ENCODE assay signal across 8 cellular contexts in the genomic region with DNA sequence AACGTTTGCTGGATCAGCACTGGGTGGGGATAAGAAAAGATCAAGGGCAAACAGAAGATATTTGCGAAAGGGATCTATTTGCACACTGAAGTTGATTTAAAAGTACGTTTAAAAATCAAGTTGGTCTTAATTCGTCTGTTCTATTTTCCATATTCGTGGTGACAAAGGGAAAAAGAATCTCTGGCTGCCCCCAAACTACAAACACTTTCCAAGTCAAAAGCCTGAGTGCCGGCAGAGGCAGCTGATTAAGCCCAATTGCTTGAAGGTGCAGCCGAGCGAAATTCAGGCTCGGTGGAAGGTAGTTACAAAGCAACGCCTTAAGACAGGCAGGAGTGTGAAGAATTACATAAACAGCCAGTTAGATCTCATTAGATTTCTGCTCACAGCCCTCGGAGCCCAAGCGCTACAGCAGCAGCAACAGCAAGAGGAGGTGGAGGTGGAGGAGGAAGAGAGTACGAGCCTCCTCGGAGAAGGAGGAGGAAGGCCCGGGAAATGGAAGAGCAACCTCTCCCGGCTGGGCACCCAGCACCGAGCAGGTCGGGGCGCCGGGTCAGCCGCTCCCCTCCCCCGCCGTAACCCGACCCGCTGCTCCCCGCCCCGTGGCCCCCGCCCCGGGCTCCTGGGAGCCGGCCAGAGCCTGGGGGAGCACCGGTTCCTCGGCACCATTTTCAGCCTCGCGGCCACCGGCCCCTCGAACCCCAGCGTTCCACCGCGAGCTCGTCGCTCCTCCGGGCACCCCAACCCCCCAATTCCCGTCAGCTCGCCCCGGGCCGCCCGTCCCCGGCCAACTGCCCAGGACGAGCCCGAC. TPM values are rescaled to one million over a fixed set of nuclear protein-coding genes. Genes with fewer than 3 reads are reported as not detected.
DNase-seq lines count a peak whose midpoint lies in the region; ATAC-seq, FAIRE-seq and TF ChIP-seq lines count a peak whose summit lies in the region.

No MANE protein-coding gene starts in this region.

- H3K9me3 ChIP-seq in BLaER1 treated with 17β-estradiol and CSF1 and Interleukin-3, amounts not matched to agents 10 nM and 100 nM (replicated peaks in 1 of 11), result no peaks in the 10 kb centered on the region
- H3K9me3 ChIP-seq in upper lobe of right lung, result no peaks in the 10 kb centered on the region

- ATAC-seq in GM19452 (IDR thresholded peaks at IDR 0.05; ENCODE audit: unreplicated experiment) (peak; percentile 8), upper lobe of right lung (peak; percentile 4)

- peak overlapping the region; percentile 86 to 95 (median 90) for H3K27ac ChIP-seq in BLaER1 treated with 17β-estradiol and CSF1 and Interleukin-3, amounts not matched to agents 10 nM and 100 nM
- H3K27ac ChIP-seq in upper lobe of right lung, result peak overlapping the region; percentile 100

- no peaks in the 10 kb centered on the region for H3K27me3 ChIP-seq in BLaER1 treated with 17β-estradiol and CSF1 and Interleukin-3, amounts not matched to agents 10 nM and 100 nM
- H3K27me3 ChIP-seq in upper lobe of right lung, result no peaks in the 10 kb centered on the region

- peaks cover 16 to 36% (median 28%) of the 10 kb centered on the region in 11 experiments; a peak in 21 of 22 replicates for H3K36me3 ChIP-seq in BLaER1 treated with 17β-estradiol and CSF1 and Interleukin-3, amounts not matched to agents 10 nM and 100 nM
- H3K36me3 ChIP-seq in upper lobe of right lung, result peaks cover 35% of the 10 kb centered on the region

- H3K4me3 Mint-ChIP-seq in activated naive CD4-positive, alpha-beta T cell treated with anti-CD3 and anti-CD28 coated beads, Interleukin-2, amount 10 ng/mL, durations not matched to agents 7 days and 5 days, result peak overlapping the region; percentile 95
- H3K4me3 Mint-ChIP-seq in glutamatergic neuron (ENCODE audit: unreplicated experiment), result peak overlapping the region; percentile 98

- TF ChIP-seq CTCF in glutamatergic neuron (IDR thresholded peaks at IDR 0.05; ENCODE audit: partially characterized antibody, unreplicated experiment) (no peak), upper lobe of right lung (IDR thresholded peaks at IDR 0.05) (no peak)

- H3K4me3 ChIP-seq in BLaER1 treated with 17β-estradiol and CSF1 and Interleukin-3, amounts not matched to agents 10 nM and 100 nM, result peak overlapping the region; percentile 91 to 100 (median 96)
- peak overlapping the region; percentile 72 for H3K4me3 ChIP-seq in upper lobe of right lung

- peak overlapping the region; percentile 98 for H3K27ac Mint-ChIP-seq in activated naive CD4-positive, alpha-beta T cell treated with anti-CD3 and anti-CD28 coated beads, Interleukin-2, amount 10 ng/mL, durations not matched to agents 7 days and 5 days
- H3K27ac Mint-ChIP-seq in glutamatergic neuron (ENCODE audit: unreplicated experiment), result peak overlapping the region; percentile 99

- no peaks in the 10 kb centered on the region for H3K9me3 Mint-ChIP-seq in activated naive CD4-positive, alpha-beta T cell treated with anti-CD3 and anti-CD28 coated beads, Interleukin-2, amount 10 ng/mL, durations not matched to agents 7 days and 5 days
- peaks cover 27% of the 10 kb centered on the region for H3K9me3 Mint-ChIP-seq in glutamatergic neuron (ENCODE audit: unreplicated experiment)

- H3K9ac ChIP-seq in BLaER1 treated with 17β-estradiol and CSF1 and Interleukin-3, amounts not matched to agents 10 nM and 100 nM, result peak overlapping the region; percentile 89 to 99 (median 96)

- intact Hi-C loops in upper lobe of right lung (cut with DNase I), result no loop called here

- peaks cover 51% of the 10 kb centered on the region for H3K4me1 Mint-ChIP-seq in activated naive CD4-positive, alpha-beta T cell treated with anti-CD3 and anti-CD28 coated beads, Interleukin-2, amount 10 ng/mL, durations not matched to agents 7 days and 5 days
- H3K4me1 Mint-ChIP-seq in glutamatergic neuron (ENCODE audit: low read depth, unreplicated experiment), result peaks cover 26% of the 10 kb centered on the region

- H3K4me2 ChIP-seq in BLaER1 treated with 17β-estradiol and CSF1 and Interleukin-3, amounts not matched to agents 10 nM and 100 nM, result peak overlapping the region; percentile 69 to 96 (median 81)

- peaks cover 45% of the 10 kb centered on the region for H3K36me3 Mint-ChIP-seq in activated naive CD4-positive, alpha-beta T cell treated with anti-CD3 and anti-CD28 coated beads, Interleukin-2, amount 10 ng/mL, durations not matched to agents 7 days and 5 days
- no peaks in the 10 kb centered on the region for H3K36me3 Mint-ChIP-seq in glutamatergic neuron (ENCODE audit: unreplicated experiment)

- H3K4me1 ChIP-seq in BLaER1 treated with 17β-estradiol and CSF1 and Interleukin-3, amounts not matched to agents 10 nM and 100 nM, result peaks cover 31 to 47% (median 38%) of the 10 kb centered on the region in 10 experiments
- peaks cover 41% of the 10 kb centered on the region for H3K4me1 ChIP-seq in upper lobe of right lung

- no peak for FAIRE-seq in RCC 7860 (lab: Jason Lieb, UNC)

- H4K20me1 ChIP-seq in BLaER1 treated with 17β-estradiol and CSF1 and Interleukin-3, amounts not matched to agents 10 nM and 100 nM, result peaks cover 32 to 50% (median 39%) of the 10 kb centered on the region in 11 experiments

- peak; percentile 70 for DNase-seq in HT-29 (ENCODE audit: low spot score)
- DNase-seq in RCC 7860 (ENCODE audit: low spot score), result peak; percentile 37
- peak; percentile 68 for DNase-seq in activated naive CD4-positive, alpha-beta T cell treated with anti-CD3 and anti-CD28 coated beads, Interleukin-2, amount 10 ng/mL, durations not matched to agents 7 days and 5 days
- peak; percentile 48 for DNase-seq in glutamatergic neuron
- peak; percentile 70 for DNase-seq in occipital lobe (lab: John Stamatoyannopoulos, UW)
- DNase-seq in upper lobe of right lung, result peak; percentile 86

- CTCF ChIA-PET in activated naive CD4-positive, alpha-beta T cell treated with anti-CD3 and anti-CD28 coated beads, Interleukin-2, amount 10 ng/mL, durations not matched to agents 7 days and 5 days (lab: Charles Lee), result interaction anchor here (0.7 to 3.5 kb wide), 9 partner anchors 12 to 288 kb away, joined by 3 to 26 read pairs (median 9); a partner anchor contains a TSS

- peaks cover 3% of the 10 kb centered on the region for H3K27me3 Mint-ChIP-seq in activated naive CD4-positive, alpha-beta T cell treated with anti-CD3 and anti-CD28 coated beads, Interleukin-2, amount 10 ng/mL, durations not matched to agents 7 days and 5 days
- H3K27me3 Mint-ChIP-seq in glutamatergic neuron (ENCODE audit: unreplicated experiment), result peaks cover 18% of the 10 kb centered on the region

RNA-seq across cellular contexts. Expression of a gene that starts 0.9 kb away (rescaled TPM):
- 33.8 and 43.0 TPM in 2 replicates for total RNA-seq in HT-29 (2014; rRNA removed; shearing (Covaris generic))
- 78.7 TPM for total RNA-seq in glutamatergic neuron (ENCODE audit: unreplicated experiment)
- 15.0 TPM for total RNA-seq in occipital lobe
- 70.1 TPM for total RNA-seq in upper lobe of right lung

RNA-seq across cellular contexts. Expression of a gene that starts 29.9 kb away (rescaled TPM):
- total RNA-seq in HT-29 (2014; rRNA removed; shearing (Covaris generic)), result 0.05 TPM in 1 of 2 replicates, not detected in the other
- total RNA-seq in glutamatergic neuron (ENCODE audit: unreplicated experiment) (3.5 TPM), occipital lobe (3.7 TPM), upper lobe of right lung (0.69 TPM)

Comparison
In these comparisons a context has a peak if more than half of its experiments do, and no peak if none do; other contexts are left out.
1. Peak in every context shown above with its lines: DNase-seq, ATAC-seq, H3K4me3 ChIP-seq and H3K27ac ChIP-seq.